17 cellular contexts compared by ENCODE assay signal in genomic region chr3:123750209-123750608, GRCh38.
DNase-seq lines count a peak whose midpoint lies in the region; ATAC-seq and TF ChIP-seq lines count a peak whose summit lies in the region.
"Had no signal": no experiment of that assay in that cellular context is flagged by ENCODE, and none has a peak within 500 bp of the region (broad histone marks: within the 10 kb centered on the region; RNA-seq: fewer than 3 reads in every experiment).

No MANE protein-coding gene starts in this region.

- H3K36me3 Mint-ChIP-seq in MCF 10A (ENCODE audit: insufficient read depth, unreplicated experiment) = peaks cover 10% of the 10 kb centered on the region
- H3K36me3 Mint-ChIP-seq: activated CD8-positive, alpha-beta memory T cell treated with anti-CD3 and anti-CD28 coated beads, Interleukin-2, amount 10 ng/mL, durations not matched to agents 7 days and 5 days; activated naive CD4-positive, alpha-beta T cell treated with anti-CD3 and anti-CD28 coated beads, Interleukin-2, amount 10 ng/mL, durations not matched to agents 7 days and 5 days; naive thymus-derived CD4-positive, alpha-beta T cell had no signal

- intact Hi-C loops in MCF 10A (cut with micrococcal nuclease) = no loop called here
- intact Hi-C loops in breast epithelium (cut with DNase I; ENCODE audit: low total_unique reads) = no loop called here
- intact Hi-C loops in aorta (cut with DNase I) = no loop called here

- no TSS peak for BruUV-seq in MCF 10A (replicated peaks; lab: Mats Ljungman, UMichigan)

- peaks cover 29% of the 10 kb centered on the region for H3K4me1 Mint-ChIP-seq in MCF 10A (ENCODE audit: insufficient read depth, unreplicated experiment)
- H3K4me1 Mint-ChIP-seq: activated CD8-positive, alpha-beta memory T cell treated with anti-CD3 and anti-CD28 coated beads, Interleukin-2, amount 10 ng/mL, durations not matched to agents 7 days and 5 days; activated naive CD4-positive, alpha-beta T cell treated with anti-CD3 and anti-CD28 coated beads, Interleukin-2, amount 10 ng/mL, durations not matched to agents 7 days and 5 days; naive thymus-derived CD4-positive, alpha-beta T cell had no signal

- no peaks in the 10 kb centered on the region for H3K27me3 Mint-ChIP-seq in MCF 10A (ENCODE audit: insufficient read depth, unreplicated experiment)

- peak overlapping the region; percentile 98 for H2AK5ac ChIP-seq in mesenchymal stem cell (ENCODE audit: low read length, severe bottlenecking)

- peak overlapping the region; percentile 70 for H3K9ac ChIP-seq in mesenchymal stem cell (ENCODE audit: low read length)

- H4K8ac ChIP-seq in mesenchymal stem cell (ENCODE audit: low read length) = no peak overlapping the region

- no peak overlapping the region for H3K23ac ChIP-seq in mesenchymal stem cell (ENCODE audit: low read length in 2 of 2)

- POLR2A ChIA-PET in MCF 10A (lab: Yijun Ruan, JAX) = interaction anchor here (1.2 to 1.7 kb wide), 2 partner anchors 8 to 69 kb away, joined by 3 to 5 read pairs; no protein-coding TSS in a partner anchor

- peak overlapping the region in 1 of 2 experiments; percentile 60 for H3K18ac ChIP-seq in mesenchymal stem cell (ENCODE audit: low read depth in 1 of 2, low read length in 2 of 2)

- H2BK12ac ChIP-seq in mesenchymal stem cell (ENCODE audit: low read length in 2 of 2) = peak overlapping the region in 1 of 2 experiments; percentile 48

- WGBS in mesenchymal stem cell = 0% methylated on average over 1 of the region's 1 CpG
- WGBS in aorta, 2 donors = 8 to 14% methylated on average over 1 of the region's 1 CpG

- H3K9me3 ChIP-seq in breast epithelium (no peaks in the 10 kb centered on the region), mesenchymal stem cell (ENCODE audit: control insufficient read depth, low read length) (peaks cover 13% of the 10 kb centered on the region), aorta (ENCODE audit: control insufficient read depth, low read length) (no peaks in the 10 kb centered on the region)
- H3K9me3 ChIP-seq: heart left ventricle, transverse colon had no signal

- no peak for TF ChIP-seq POLR2A in breast epithelium (IDR thresholded peaks at IDR 0.05)

- peak overlapping the region; percentile 64 for H2BK120ac ChIP-seq in mesenchymal stem cell (ENCODE audit: low read depth, low read length)

- no peaks in the 10 kb centered on the region for H3K4me1 ChIP-seq in breast epithelium
- H3K4me1 ChIP-seq in mesenchymal stem cell (ENCODE audit: control insufficient read depth, insufficient read depth, low read depth, low read length) = peaks cover 21% of the 10 kb centered on the region
- H3K4me1 ChIP-seq in aorta (ENCODE audit: control insufficient read depth in 1 of 2, insufficient read depth in 2 of 2, low read length in 2 of 2) = peaks cover 0 to 7% of the 10 kb centered on the region in 2 donors

- H3K27ac ChIP-seq in breast epithelium (no peak overlapping the region), mesenchymal stem cell (ENCODE audit: low read length, poor library complexity, severe bottlenecking) (peak overlapping the region; percentile 99), aorta (ENCODE audit: low read depth in 1 of 2, low read length in 2 of 2) (peak overlapping the region; percentile 86 to 98)

- no peak for TF ChIP-seq CTCF in MCF 10A (IDR thresholded peaks at IDR 0.05; ENCODE audit: unreplicated experiment)
- no peak for TF ChIP-seq CTCF in breast epithelium (IDR thresholded peaks at IDR 0.05)
- no peak for TF ChIP-seq CTCF in cardiac fibroblast (IDR thresholded peaks at IDR 0.05; ENCODE audit: low read depth, low read length)

- H3K27me3 ChIP-seq in breast epithelium (no peaks in the 10 kb centered on the region), mesenchymal stem cell (ENCODE audit: control insufficient read depth in 1 of 2, insufficient read depth in 1 of 2, low read length in 2 of 2) (no peaks in the 10 kb centered on the region), aorta (ENCODE audit: control insufficient read depth in 1 of 2, insufficient read depth in 2 of 2, low read length in 1 of 2) (no peaks in the 10 kb centered on the region)
- H3K27me3 ChIP-seq: heart left ventricle, transverse colon had no signal

- no peak overlapping the region for H2AFZ ChIP-seq in mesenchymal stem cell (ENCODE audit: low read depth, low read length)

- peak overlapping the region; percentile 99 for H2BK5ac ChIP-seq in mesenchymal stem cell (ENCODE audit: low read depth, low read length, poor library complexity, severe bottlenecking)

- peak overlapping the region; percentile 69 for H3K27ac Mint-ChIP-seq in MCF 10A (ENCODE audit: low read depth, unreplicated experiment)
- H3K27ac Mint-ChIP-seq: activated CD8-positive, alpha-beta memory T cell treated with anti-CD3 and anti-CD28 coated beads, Interleukin-2, amount 10 ng/mL, durations not matched to agents 7 days and 5 days; activated naive CD4-positive, alpha-beta T cell treated with anti-CD3 and anti-CD28 coated beads, Interleukin-2, amount 10 ng/mL, durations not matched to agents 7 days and 5 days had no signal

- no peak overlapping the region for H2BK15ac ChIP-seq in mesenchymal stem cell (ENCODE audit: low read depth, poor library complexity, severe bottlenecking)

- H3K36me3 ChIP-seq in breast epithelium = no peaks in the 10 kb centered on the region
- H3K36me3 ChIP-seq in mesenchymal stem cell (ENCODE audit: control insufficient read depth in 1 of 2, insufficient read depth in 2 of 2, low read depth in 1 of 2, low read length in 2 of 2) = peaks cover 26 to 31% of the 10 kb centered on the region in 2 experiments
- no peaks in the 10 kb centered on the region for H3K36me3 ChIP-seq in aorta (ENCODE audit: control insufficient read depth in 1 of 2, insufficient read depth in 2 of 2, low read length in 1 of 2)
- H3K36me3 ChIP-seq: heart left ventricle, transverse colon had no signal

- DNase-seq in MCF 10A (ENCODE audit: unreplicated experiment) = no peak
- no peak for DNase-seq in breast epithelium (ENCODE audit: low spot score in 2 of 2)
- DNase-seq in cardiac fibroblast (ENCODE audit: low read depth in 2 of 2) = peak; percentile 15
- no peak for DNase-seq in mesenchymal stem cell
- DNase-seq in aorta = no peak
- no peak for DNase-seq in NCI-H446 treated with DMSO at 0.1 percent for 48 hours (lab: John Stamatoyannopoulos, UW)
- DNase-seq in NCI-H69 (lab: John Stamatoyannopoulos, UW) = no peak
- DNase-seq: activated CD8-positive, alpha-beta memory T cell treated with anti-CD3 and anti-CD28 coated beads, Interleukin-2, amount 10 ng/mL, durations not matched to agents 7 days and 5 days; activated naive CD4-positive, alpha-beta T cell treated with anti-CD3 and anti-CD28 coated beads, Interleukin-2, amount 10 ng/mL, durations not matched to agents 7 days and 5 days; cerebellar nuclear complex; GDM1; heart left ventricle; naive thymus-derived CD4-positive, alpha-beta T cell; NCI-H1105; stimulated activated CD8-positive, alpha-beta memory T cell treated with anti-CD3 and anti-CD28 coated beads, Interleukin-4, amount 100 ng/mL, for 48 hours; transverse colon had no signal

- no peak overlapping the region for H3K14ac ChIP-seq in mesenchymal stem cell (ENCODE audit: low read length in 2 of 2)

- H3K4me2 ChIP-seq in mesenchymal stem cell (ENCODE audit: low read length, poor library complexity, severe bottlenecking) = no peak overlapping the region

- H3K9me3 Mint-ChIP-seq in MCF 10A (ENCODE audit: unreplicated experiment) = no peaks in the 10 kb centered on the region
- H3K9me3 Mint-ChIP-seq: activated naive CD4-positive, alpha-beta T cell treated with anti-CD3 and anti-CD28 coated beads, Interleukin-2, amount 10 ng/mL, durations not matched to agents 7 days and 5 days had no signal

- ATAC-seq in aorta (ENCODE audit: low FRiP score) = no peak
- ATAC-seq in HG02981 (IDR thresholded peaks at IDR 0.05; ENCODE audit: unreplicated experiment) = no peak
- ATAC-seq: activated CD8-positive, alpha-beta memory T cell treated with anti-CD3 and anti-CD28 coated beads, Interleukin-2, amount 10 ng/mL, durations not matched to agents 7 days and 5 days; naive thymus-derived CD4-positive, alpha-beta T cell had no signal

- no peak overlapping the region for H4K91ac ChIP-seq in mesenchymal stem cell (ENCODE audit: low read length)

- H3K79me1 ChIP-seq in mesenchymal stem cell (replicated peaks; ENCODE audit: low read length, poor library complexity, severe bottlenecking) = peaks cover 22% of the 10 kb centered on the region

- CTCF ChIA-PET in MCF 10A (lab: Yijun Ruan, JAX) = interaction anchor here (0.6 to 2.1 kb wide), 6 partner anchors 9 to 488 kb away, joined by 3 to 11 read pairs (median 4); no protein-coding TSS in a partner anchor

- peak overlapping the region; percentile 55 to 75 for H3K4ac ChIP-seq in mesenchymal stem cell (ENCODE audit: low read depth in 1 of 2, low read length in 2 of 2)

- H3K4me3 Mint-ChIP-seq in MCF 10A (ENCODE audit: unreplicated experiment) = no peak overlapping the region
- H3K4me3 Mint-ChIP-seq: activated CD8-positive, alpha-beta memory T cell treated with anti-CD3 and anti-CD28 coated beads, Interleukin-2, amount 10 ng/mL, durations not matched to agents 7 days and 5 days; activated naive CD4-positive, alpha-beta T cell treated with anti-CD3 and anti-CD28 coated beads, Interleukin-2, amount 10 ng/mL, durations not matched to agents 7 days and 5 days; naive thymus-derived CD4-positive, alpha-beta T cell had no signal

- H3K4me3 ChIP-seq in breast epithelium (no peak overlapping the region), cardiac fibroblast (replicated peaks in 1 of 2; ENCODE audit: low read depth in 2 of 2, low read length in 2 of 2) (no peak overlapping the region), mesenchymal stem cell (ENCODE audit: insufficient read depth in 1 of 2, low read depth in 1 of 2, low read length in 2 of 2) (peak overlapping the region in 1 of 2 experiments; percentile 3), aorta (ENCODE audit: low read length in 2 of 2) (no peak overlapping the region)
- H3K4me3 ChIP-seq: heart left ventricle, transverse colon had no signal

Comparison
In these comparisons a context has a peak if more than half of its experiments do, and no peak if none do; other contexts are left out.
1. DNase-seq: peak in cardiac fibroblast (2 of 2); none in MCF 10A (single experiment), breast epithelium (0 of 2), mesenchymal stem cell (single experiment), aorta (0 of 2), NCI-H446 treated with DMSO at 0.1 percent for 48 hours (single experiment) and NCI-H69 (single experiment).
2. H3K27ac ChIP-seq: peak in mesenchymal stem cell (single experiment) and aorta (2 of 2); none in breast epithelium (0 of 2).